Comparison of ENCODE assay signal across 8 cellular contexts in the genomic region with DNA sequence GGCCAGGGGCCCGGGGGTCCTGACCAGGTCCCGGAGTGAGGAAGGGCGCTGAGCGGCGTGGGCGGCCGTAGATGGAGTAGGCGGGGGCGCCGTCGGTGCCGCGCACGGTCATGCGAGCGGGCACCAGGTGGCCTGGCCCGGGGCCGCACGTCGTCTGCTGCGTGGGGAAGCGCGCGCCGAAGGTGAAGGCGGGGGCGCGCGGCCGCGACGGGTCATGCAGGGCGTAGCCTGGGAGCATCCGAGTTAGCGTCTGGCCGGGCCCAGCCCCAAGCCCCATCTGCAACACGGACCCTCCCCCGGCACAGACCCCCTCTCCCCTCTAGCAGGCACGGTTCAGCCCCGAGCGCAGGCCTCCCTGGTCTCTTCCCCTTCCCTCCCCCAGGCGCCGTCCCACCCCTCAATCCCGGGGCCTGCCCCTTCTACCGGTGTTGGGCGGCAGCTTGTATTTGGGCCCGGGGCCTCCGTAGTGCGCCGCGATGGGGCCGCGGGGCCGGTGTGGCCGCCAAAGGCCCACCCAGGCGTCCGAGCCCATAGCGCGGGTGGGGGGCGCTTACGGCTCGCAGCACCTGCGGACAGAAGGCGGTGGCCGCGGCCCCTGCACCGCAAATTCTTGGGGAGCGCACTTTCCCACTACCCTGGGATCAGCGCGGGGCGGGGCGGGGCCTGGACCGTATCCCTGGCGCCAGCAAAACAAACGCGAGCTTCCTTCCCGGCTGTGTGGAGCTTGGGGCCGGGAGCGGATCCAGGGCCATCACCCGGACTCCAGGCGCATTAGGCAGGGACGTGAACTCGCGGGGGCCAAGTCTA. TPM values are rescaled to one million over a fixed set of nuclear protein-coding genes. Genes with fewer than 3 reads are reported as not detected.
DNase-seq lines count a peak whose midpoint lies in the region; ATAC-seq, FAIRE-seq and TF ChIP-seq lines count a peak whose summit lies in the region.

No MANE protein-coding gene starts in this region.

- peak overlapping the region; percentile 73 for H3K9ac ChIP-seq in HepG2 (ENCODE audit: insufficient read depth, low read depth, low read length)

- intact Hi-C loops in HepG2 (cut with micrococcal nuclease; ENCODE audit: unreplicated experiment) = no loop called here

- H4K20me1 ChIP-seq in HepG2 (ENCODE audit: insufficient read depth, low read length) = no peaks in the 10 kb centered on the region

- peak overlapping the region; percentile 90 to 97 (median 94) for H3K4me3 Mint-ChIP-seq in IgD-negative memory B cell

- no peak for FAIRE-seq in HepG2 (lab: Jason Lieb, UNC)

- peak overlapping the region; percentile 90 for H3K4me3 ChIP-seq in GM06990 (replicated peaks; ENCODE audit: low read depth, low read length)
- peak overlapping the region; percentile 83 for H3K4me3 ChIP-seq in coronary artery
- H3K4me3 ChIP-seq in HepG2 (replicated peaks in 1 of 3; ENCODE audit: insufficient read depth in 1 of 3, low read depth in 2 of 3, low read length in 3 of 3) = peak overlapping the region; percentile 58 to 83 (median 74)

- no peaks in the 10 kb centered on the region for H3K9me3 Mint-ChIP-seq in IgD-negative memory B cell

- no peaks in the 10 kb centered on the region for H3K36me3 Mint-ChIP-seq in IgD-negative memory B cell

- peak overlapping the region; percentile 84 for H3K4me2 ChIP-seq in HepG2 (ENCODE audit: low read depth, low read length)

- peak overlapping the region; percentile 98 to 100 (median 99) for H3K27ac Mint-ChIP-seq in IgD-negative memory B cell

- WGBS in HepG2 (ENCODE audit: low lambda C conversion rate) = 3% methylated on average over 21 of the region's 84 CpGs

- DNase-seq in GM06990 (ENCODE audit: extremely low read depth, insufficient read length) (peak; percentile 92), coronary artery (ENCODE audit: low spot score) (peak; percentile 86), HepG2 (ENCODE audit: low spot score) (no peak), NCI-H82 treated with DMSO at 0.1 percent for 48 hours (lab: John Stamatoyannopoulos, UW; ENCODE audit: unreplicated experiment) (no peak)
- peak in 2 of 3 experiments; percentile 51 to 72 for DNase-seq in stimulated activated CD4-positive, alpha-beta T cell treated with anti-CD3 and anti-CD28 coated beads, TNF-alpha, amount 100 ng/mL, for 24 hours (ENCODE audit: low read depth in 3 of 3)

- in situ Hi-C loops in HepG2 (cut with HindIII; ENCODE audit: extremely low pct_ligation_motif_present, low pct_unique_long_range_greater_than_20kb) = loop anchor here (5.0 kb wide), 1 partner anchor 36 kb away; no protein-coding TSS in a partner anchor

- H3K4me1 Mint-ChIP-seq in IgD-negative memory B cell = peaks cover 36 to 37% (median 36%) of the 10 kb centered on the region in 3 donors

- H3K36me3 ChIP-seq in GM06990 (ENCODE audit: control insufficient read depth, insufficient read depth, low read length) = no peaks in the 10 kb centered on the region
- H3K36me3 ChIP-seq in HepG2 (replicated peaks in 1 of 2; ENCODE audit: control insufficient read depth in 1 of 2, insufficient read depth in 2 of 2, low read length in 2 of 2) = no peaks in the 10 kb centered on the region

- peaks cover 72% of the 10 kb centered on the region for H3K4me1 ChIP-seq in HepG2 (ENCODE audit: insufficient read depth, low read length)

- TF ChIP-seq RAD21 in HepG2 (CRISPR knock-in tag; IDR thresholded peaks at IDR 0.05) = no peak

- TF ChIP-seq CTCF in GM06990 (IDR thresholded peaks at IDR 0.05; ENCODE audit: insufficient read depth, low read length, poor library complexity, severe bottlenecking) (no peak), coronary artery (IDR thresholded peaks at IDR 0.05) (no peak), HepG2 (CRISPR knock-in tag; IDR thresholded peaks at IDR 0.05) (no peak; the same call in 1 of the 2 replicates)

- BruUV-seq in HepG2 (replicated peaks; lab: Mats Ljungman, UMichigan) = no TSS peak

- no peaks in the 10 kb centered on the region for H3K9me3 ChIP-seq in HepG2 (ENCODE audit: low read length)

- H2AFZ ChIP-seq in HepG2 (ENCODE audit: low read length) = no peak overlapping the region

- ATAC-seq in activated CD4-positive, CD25-positive, alpha-beta regulatory T cell treated with anti-CD3 and anti-CD28 coated beads, Interleukin-2, amount 50 U/mL, for 24 hours = peak; percentile 49 to 53
- ATAC-seq in HepG2 (peak; percentile 38), GM19351 (IDR thresholded peaks at IDR 0.05; ENCODE audit: unreplicated experiment) (no peak)

- H3K27me3 ChIP-seq in GM06990 (replicated peaks; ENCODE audit: control insufficient read depth, insufficient read depth, low read length) (no peaks in the 10 kb centered on the region), HepG2 (ENCODE audit: control insufficient read depth in 1 of 2, insufficient read depth in 2 of 2, low read length in 2 of 2) (0 out of 5 replicates have a peak, but pooled peaks cover 0 to 6% of the 10 kb centered on the region in 2 experiments)

- H3K27ac ChIP-seq in coronary artery (peak overlapping the region; percentile 66 to 98), HepG2 (ENCODE audit: extremely low read length, insufficient read depth, low read length) (peak overlapping the region; percentile 74)

- CTCF ChIA-PET in HepG2 (lab: Yijun Ruan, JAX; ENCODE audit: low intra/inter-chr PET ratio, low total read pairs) = no interaction called here

- no peaks in the 10 kb centered on the region for H3K27me3 Mint-ChIP-seq in IgD-negative memory B cell

- no peak for TF ChIP-seq POLR2A in HepG2 (IDR thresholded peaks at IDR 0.05; ENCODE audit: insufficient read depth in 1 of 2, low read depth in 2 of 2, low read length in 2 of 2)

- H3K79me2 ChIP-seq in HepG2 (ENCODE audit: insufficient read depth, low read length) = peaks cover under 1% of the 10 kb centered on the region

- POLR2A ChIA-PET in HepG2 (lab: Yijun Ruan, JAX) = interaction anchor here (0.8 to 5.9 kb wide), 9 partner anchors 8 to 110 kb away, joined by 3 to 34 read pairs (median 5); a partner anchor contains a TSS

- TF ChIP-seq EP300 in HepG2 (IDR thresholded peaks at IDR 0.05; ENCODE audit: low read depth in 2 of 2, low read length in 2 of 2) (no peak), HepG2 (CRISPR knock-in tag; IDR thresholded peaks at IDR 0.05; ENCODE audit: borderline replicate concordance) (no peak)

RNA-seq across cellular contexts. Expression of a gene that starts 1.9 kb away (rescaled TPM):
- polyA plus RNA-seq in IgD-negative memory B cell (56.8 TPM), HepG2 (2011; rRNA removed) (4.3 and 7.5 TPM in 2 replicates)
- total RNA-seq in HepG2 (2016; rRNA removed; fragmentation: Illumina TruSeq; extraction: Trizol) = 2.3 and 3.9 TPM in 2 replicates
- total RNA-seq in HepG2 (2016; cell fraction: cytosol; rRNA removed; fragmentation: Illumina TruSeq; extraction: Trizol; ENCODE audit: low read depth) = 1.0 and 1.1 TPM in 2 replicates
- 2.2 and 3.5 TPM in 2 replicates for total RNA-seq in HepG2 (2016; cell fraction: insoluble cytoplasmic fraction; rRNA removed; fragmentation: Illumina TruSeq; extraction: Trizol)
- 1.8 TPM in 2 replicates for total RNA-seq in HepG2 (2016; cell fraction: membrane; rRNA removed; fragmentation: Illumina TruSeq; extraction: Trizol)
- total RNA-seq in HepG2 (2016; cell fraction: nucleus; rRNA removed; fragmentation: Illumina TruSeq; extraction: Trizol) = 1.9 and 3.1 TPM in 2 replicates
- 4.9 and 6.1 TPM in 2 replicates for polyA plus RNA-seq in HepG2 (2011; cell fraction: cytosol; rRNA removed)
- polyA plus RNA-seq in HepG2 (2011; cell fraction: nucleus; rRNA removed) = 37.1 and 45.0 TPM in 2 replicates
- 3.0 and 4.0 TPM in 2 replicates for polyA plus RNA-seq in HepG2 (2012)
- 1.3 and 1.4 TPM in 2 replicates for polyA plus RNA-seq in HepG2 (2016; cell fraction: cytosol; fragmentation: Illumina TruSeq; extraction: Trizol; ENCODE audit: low read depth)
- polyA plus RNA-seq in HepG2 (2016; cell fraction: insoluble cytoplasmic fraction; fragmentation: Illumina TruSeq; extraction: Trizol; ENCODE audit: low read depth) = 2.9 and 3.2 TPM in 2 replicates
- 0.84 and 0.96 TPM in 2 replicates for polyA plus RNA-seq in HepG2 (2016; cell fraction: membrane; fragmentation: Illumina TruSeq; extraction: Trizol; ENCODE audit: low read depth)
- polyA plus RNA-seq in HepG2 (2016; cell fraction: nucleus; fragmentation: Illumina TruSeq; extraction: Trizol; ENCODE audit: insufficient read depth, low read depth) = 3.0 and 4.9 TPM in 2 replicates
- 1.9 and 3.4 TPM in 2 replicates for polyA minus RNA-seq in HepG2 (2011; rRNA and poly(A)+ RNA removed; ENCODE audit: low replicate concordance)
- 2.0 and 2.6 TPM in 2 replicates for polyA minus RNA-seq in HepG2 (2011; cell fraction: cytosol; rRNA and poly(A)+ RNA removed)
- 3.6 and 4.0 TPM in 2 replicates for polyA minus RNA-seq in HepG2 (2011; cell fraction: nucleus; rRNA and poly(A)+ RNA removed)

RNA-seq across cellular contexts. Expression of a gene that starts 6.4 kb away (rescaled TPM):
- polyA plus RNA-seq in IgD-negative memory B cell (11.8 TPM), HepG2 (2011; rRNA removed) (0.32 and 0.85 TPM in 2 replicates)
- total RNA-seq in HepG2 (2016; rRNA removed; fragmentation: Illumina TruSeq; extraction: Trizol) = 2.1 and 3.7 TPM in 2 replicates
- total RNA-seq in HepG2 (2016; cell fraction: cytosol; rRNA removed; fragmentation: Illumina TruSeq; extraction: Trizol; ENCODE audit: low read depth) = 2.3 and 3.6 TPM in 2 replicates
- total RNA-seq in HepG2 (2016; cell fraction: insoluble cytoplasmic fraction; rRNA removed; fragmentation: Illumina TruSeq; extraction: Trizol) = 1.5 and 1.8 TPM in 2 replicates
- 2.2 and 2.9 TPM in 2 replicates for total RNA-seq in HepG2 (2016; cell fraction: membrane; rRNA removed; fragmentation: Illumina TruSeq; extraction: Trizol)
- not detected in 2 replicates for total RNA-seq in HepG2 (2016; cell fraction: nucleus; rRNA removed; fragmentation: Illumina TruSeq; extraction: Trizol)
- 1.9 and 4.5 TPM in 2 replicates for polyA plus RNA-seq in HepG2 (2011; cell fraction: cytosol; rRNA removed)
- polyA plus RNA-seq in HepG2 (2011; cell fraction: nucleus; rRNA removed) = 2.8 TPM in 2 replicates
- 1.1 TPM in 1 of 2 replicates, not detected in the other for polyA plus RNA-seq in HepG2 (2012)
- 4.0 and 4.2 TPM in 2 replicates for polyA plus RNA-seq in HepG2 (2016; cell fraction: cytosol; fragmentation: Illumina TruSeq; extraction: Trizol; ENCODE audit: low read depth)
- polyA plus RNA-seq in HepG2 (2016; cell fraction: insoluble cytoplasmic fraction; fragmentation: Illumina TruSeq; extraction: Trizol; ENCODE audit: low read depth) = 1.6 and 2.3 TPM in 2 replicates
- polyA plus RNA-seq in HepG2 (2016; cell fraction: membrane; fragmentation: Illumina TruSeq; extraction: Trizol; ENCODE audit: low read depth) = 2.3 and 2.8 TPM in 2 replicates
- polyA plus RNA-seq in HepG2 (2016; cell fraction: nucleus; fragmentation: Illumina TruSeq; extraction: Trizol; ENCODE audit: insufficient read depth, low read depth) = 2.8 and 3.5 TPM in 2 replicates
- polyA minus RNA-seq in HepG2 (2011; rRNA and poly(A)+ RNA removed; ENCODE audit: low replicate concordance) = 0.40 and 2.2 TPM in 2 replicates
- 0.97 and 1.8 TPM in 2 replicates for polyA minus RNA-seq in HepG2 (2011; cell fraction: cytosol; rRNA and poly(A)+ RNA removed)
- polyA minus RNA-seq in HepG2 (2011; cell fraction: nucleus; rRNA and poly(A)+ RNA removed) = 1.4 TPM in 1 of 2 replicates, not detected in the other

RNA-seq across cellular contexts. Expression of a gene that starts 13.9 kb away (rescaled TPM):
- 4.7 TPM for polyA plus RNA-seq in IgD-negative memory B cell
- total RNA-seq in HepG2 (2016; rRNA removed; fragmentation: Illumina TruSeq; extraction: Trizol) = not detected in 2 replicates
- not detected in 2 replicates for total RNA-seq in HepG2 (2016; cell fraction: cytosol; rRNA removed; fragmentation: Illumina TruSeq; extraction: Trizol; ENCODE audit: low read depth)
- not detected in 2 replicates for total RNA-seq in HepG2 (2016; cell fraction: insoluble cytoplasmic fraction; rRNA removed; fragmentation: Illumina TruSeq; extraction: Trizol)
- not detected in 2 replicates for total RNA-seq in HepG2 (2016; cell fraction: membrane; rRNA removed; fragmentation: Illumina TruSeq; extraction: Trizol)
- not detected in 2 replicates for total RNA-seq in HepG2 (2016; cell fraction: nucleus; rRNA removed; fragmentation: Illumina TruSeq; extraction: Trizol)
- polyA plus RNA-seq in HepG2 (2011; rRNA removed) = 0.11 and 0.17 TPM in 2 replicates
- 0.09 TPM in 2 replicates for polyA plus RNA-seq in HepG2 (2011; cell fraction: cytosol; rRNA removed)
- polyA plus RNA-seq in HepG2 (2011; cell fraction: nucleus; rRNA removed) = 0.68 and 0.81 TPM in 2 replicates
- polyA plus RNA-seq in HepG2 (2012) = 0.12 and 0.47 TPM in 2 replicates
- 0.03 TPM in 1 of 2 replicates, not detected in the other for polyA plus RNA-seq in HepG2 (2016; cell fraction: cytosol; fragmentation: Illumina TruSeq; extraction: Trizol; ENCODE audit: low read depth)
- not detected in 2 replicates for polyA plus RNA-seq in HepG2 (2016; cell fraction: insoluble cytoplasmic fraction; fragmentation: Illumina TruSeq; extraction: Trizol; ENCODE audit: low read depth)
- polyA plus RNA-seq in HepG2 (2016; cell fraction: membrane; fragmentation: Illumina TruSeq; extraction: Trizol; ENCODE audit: low read depth) = not detected in 2 replicates
- polyA plus RNA-seq in HepG2 (2016; cell fraction: nucleus; fragmentation: Illumina TruSeq; extraction: Trizol; ENCODE audit: insufficient read depth, low read depth) = 0.09 TPM in 1 of 2 replicates, not detected in the other
- polyA minus RNA-seq in HepG2 (2011; rRNA and poly(A)+ RNA removed; ENCODE audit: low replicate concordance) = 0.24 and 1.1 TPM in 2 replicates
- 0.26 and 0.49 TPM in 2 replicates for polyA minus RNA-seq in HepG2 (2011; cell fraction: cytosol; rRNA and poly(A)+ RNA removed)
- polyA minus RNA-seq in HepG2 (2011; cell fraction: nucleus; rRNA and poly(A)+ RNA removed) = 0.13 and 0.50 TPM in 2 replicates

RNA-seq across cellular contexts. Expression of a gene that starts 23.7 kb away (rescaled TPM):
- polyA plus RNA-seq in IgD-negative memory B cell (39.4 TPM), HepG2 (2011; rRNA removed) (27.6 and 28.1 TPM in 2 replicates)
- 44.1 and 64.4 TPM in 2 replicates for total RNA-seq in HepG2 (2016; rRNA removed; fragmentation: Illumina TruSeq; extraction: Trizol)
- 21.9 and 25.9 TPM in 2 replicates for total RNA-seq in HepG2 (2016; cell fraction: cytosol; rRNA removed; fragmentation: Illumina TruSeq; extraction: Trizol; ENCODE audit: low read depth)
- total RNA-seq in HepG2 (2016; cell fraction: insoluble cytoplasmic fraction; rRNA removed; fragmentation: Illumina TruSeq; extraction: Trizol) = 38.6 and 60.9 TPM in 2 replicates
- 36.3 and 40.8 TPM in 2 replicates for total RNA-seq in HepG2 (2016; cell fraction: membrane; rRNA removed; fragmentation: Illumina TruSeq; extraction: Trizol)
- 55.8 and 71.9 TPM in 2 replicates for total RNA-seq in HepG2 (2016; cell fraction: nucleus; rRNA removed; fragmentation: Illumina TruSeq; extraction: Trizol)
- polyA plus RNA-seq in HepG2 (2011; cell fraction: cytosol; rRNA removed) = 14.9 and 27.9 TPM in 2 replicates
- polyA plus RNA-seq in HepG2 (2011; cell fraction: nucleus; rRNA removed) = 133 and 198 TPM in 2 replicates
- polyA plus RNA-seq in HepG2 (2012) = 18.5 and 22.1 TPM in 2 replicates
- polyA plus RNA-seq in HepG2 (2016; cell fraction: cytosol; fragmentation: Illumina TruSeq; extraction: Trizol; ENCODE audit: low read depth) = 19.2 and 20.6 TPM in 2 replicates
- 35.4 and 35.6 TPM in 2 replicates for polyA plus RNA-seq in HepG2 (2016; cell fraction: insoluble cytoplasmic fraction; fragmentation: Illumina TruSeq; extraction: Trizol; ENCODE audit: low read depth)
- polyA plus RNA-seq in HepG2 (2016; cell fraction: membrane; fragmentation: Illumina TruSeq; extraction: Trizol; ENCODE audit: low read depth) = 30.3 and 30.4 TPM in 2 replicates
- 141 and 144 TPM in 2 replicates for polyA plus RNA-seq in HepG2 (2016; cell fraction: nucleus; fragmentation: Illumina TruSeq; extraction: Trizol; ENCODE audit: insufficient read depth, low read depth)
- 32.7 and 68.1 TPM in 2 replicates for polyA minus RNA-seq in HepG2 (2011; rRNA and poly(A)+ RNA removed; ENCODE audit: low replicate concordance)
- polyA minus RNA-seq in HepG2 (2011; cell fraction: cytosol; rRNA and poly(A)+ RNA removed) = 16.6 and 22.2 TPM in 2 replicates
- 13.8 and 21.0 TPM in 2 replicates for polyA minus RNA-seq in HepG2 (2011; cell fraction: nucleus; rRNA and poly(A)+ RNA removed)

RNA-seq across cellular contexts. Expression of a gene that starts 24.2 kb away (rescaled TPM):
- polyA plus RNA-seq in IgD-negative memory B cell (26.4 TPM), HepG2 (2011; rRNA removed) (23.3 and 37.9 TPM in 2 replicates)
- 10.2 and 30.6 TPM in 2 replicates for total RNA-seq in HepG2 (2016; rRNA removed; fragmentation: Illumina TruSeq; extraction: Trizol)
- total RNA-seq in HepG2 (2016; cell fraction: cytosol; rRNA removed; fragmentation: Illumina TruSeq; extraction: Trizol; ENCODE audit: low read depth) = 6.3 and 7.5 TPM in 2 replicates
- 8.1 and 32.3 TPM in 2 replicates for total RNA-seq in HepG2 (2016; cell fraction: insoluble cytoplasmic fraction; rRNA removed; fragmentation: Illumina TruSeq; extraction: Trizol)
- 12.9 and 13.8 TPM in 2 replicates for total RNA-seq in HepG2 (2016; cell fraction: membrane; rRNA removed; fragmentation: Illumina TruSeq; extraction: Trizol)
- 37.5 and 43.9 TPM in 2 replicates for total RNA-seq in HepG2 (2016; cell fraction: nucleus; rRNA removed; fragmentation: Illumina TruSeq; extraction: Trizol)
- 18.2 and 36.8 TPM in 2 replicates for polyA plus RNA-seq in HepG2 (2011; cell fraction: cytosol; rRNA removed)
- 284 and 409 TPM in 2 replicates for polyA plus RNA-seq in HepG2 (2011; cell fraction: nucleus; rRNA removed)
- 20.6 and 26.6 TPM in 2 replicates for polyA plus RNA-seq in HepG2 (2012)
- 9.6 and 9.7 TPM in 2 replicates for polyA plus RNA-seq in HepG2 (2016; cell fraction: cytosol; fragmentation: Illumina TruSeq; extraction: Trizol; ENCODE audit: low read depth)
- 10.4 and 13.2 TPM in 2 replicates for polyA plus RNA-seq in HepG2 (2016; cell fraction: insoluble cytoplasmic fraction; fragmentation: Illumina TruSeq; extraction: Trizol; ENCODE audit: low read depth)
- polyA plus RNA-seq in HepG2 (2016; cell fraction: membrane; fragmentation: Illumina TruSeq; extraction: Trizol; ENCODE audit: low read depth) = 11.7 and 14.1 TPM in 2 replicates
- 103 and 105 TPM in 2 replicates for polyA plus RNA-seq in HepG2 (2016; cell fraction: nucleus; fragmentation: Illumina TruSeq; extraction: Trizol; ENCODE audit: insufficient read depth, low read depth)
- 33.1 and 122 TPM in 2 replicates for polyA minus RNA-seq in HepG2 (2011; rRNA and poly(A)+ RNA removed; ENCODE audit: low replicate concordance)
- polyA minus RNA-seq in HepG2 (2011; cell fraction: cytosol; rRNA and poly(A)+ RNA removed) = 51.0 and 56.0 TPM in 2 replicates
- polyA minus RNA-seq in HepG2 (2011; cell fraction: nucleus; rRNA and poly(A)+ RNA removed) = 27.5 and 28.8 TPM in 2 replicates

Comparison
In these comparisons a context has a peak if more than half of its experiments do, and no peak if none do; other contexts are left out.
1. DNase-seq: peak in GM06990 (single experiment), coronary artery (single experiment) and stimulated activated CD4-positive, alpha-beta T cell treated with anti-CD3 and anti-CD28 coated beads, TNF-alpha, amount 100 ng/mL, for 24 hours (2 of 3); none in HepG2 (single experiment) and NCI-H82 treated with DMSO at 0.1 percent for 48 hours (single experiment).
2. Peak in every context shown above with its lines, with median percentiles within 50 percentile points of each other: H3K4me3 ChIP-seq.